In genomic region chr11:108498816-108499408, GRCh38 we compare ENCODE assay signal across 9 cellular contexts. TPM values are rescaled to one million over a fixed set of nuclear protein-coding genes. Genes with fewer than 3 reads are reported as not detected.
DNase-seq lines count a peak whose midpoint lies in the region; ATAC-seq and TF ChIP-seq lines count a peak whose summit lies in the region.
"Had no signal": no experiment of that assay in that cellular context is flagged by ENCODE, and none has a peak within 500 bp of the region (broad histone marks: within the 10 kb centered on the region; RNA-seq: fewer than 3 reads in every experiment).

No MANE protein-coding gene starts in this region.

- no peaks in the 10 kb centered on the region for H3K9me3 Mint-ChIP-seq in activated naive CD8-positive, alpha-beta T cell treated with anti-CD3 and anti-CD28 coated beads for 36 hours
- H3K9me3 Mint-ChIP-seq in stimulated activated memory B cell treated with anti-CD40 and anti-IgM and Interleukin-4, amounts not matched to agents 10 μg/mL and 1 μg/mL and 100 μg/mL, for 72 hours: no peaks in the 10 kb centered on the region

- H3K4me3 ChIP-seq in HFF-Myc (replicated peaks; ENCODE audit: low read depth, low read length) (peak overlapping the region; percentile 54), iPS-20b (ENCODE audit: low read length) (peak overlapping the region; percentile 68; the same call in 1 of the 2 replicates)

- TF ChIP-seq CTCF in HFF-Myc (IDR thresholded peaks at IDR 0.05; ENCODE audit: low read depth, low read length, missing control alignments): no peak

- no peaks in the 10 kb centered on the region for H3K36me3 ChIP-seq in iPS-20b (ENCODE audit: insufficient read depth, low read depth, low read length)

- H3K27ac Mint-ChIP-seq in activated naive CD8-positive, alpha-beta T cell treated with anti-CD3 and anti-CD28 coated beads for 36 hours: peak overlapping the region; percentile 96
- peak overlapping the region; percentile 88 for H3K27ac Mint-ChIP-seq in stimulated activated memory B cell treated with anti-CD40 and anti-IgM and Interleukin-4, amounts not matched to agents 10 μg/mL and 1 μg/mL and 100 μg/mL, for 72 hours

- peak overlapping the region; percentile 89 for H3K4me3 Mint-ChIP-seq in activated naive CD8-positive, alpha-beta T cell treated with anti-CD3 and anti-CD28 coated beads for 36 hours
- H3K4me3 Mint-ChIP-seq in stimulated activated memory B cell treated with anti-CD40 and anti-IgM and Interleukin-4, amounts not matched to agents 10 μg/mL and 1 μg/mL and 100 μg/mL, for 72 hours: peak overlapping the region; percentile 89

- peak overlapping the region; percentile 89; the same call in 1 of the 2 replicates for H3K9ac ChIP-seq in iPS-20b (ENCODE audit: low read depth, low read length)

- no peaks in the 10 kb centered on the region for H3K9me3 ChIP-seq in iPS-20b (ENCODE audit: insufficient read depth, low read depth, low read length)

- peaks cover 9% of the 10 kb centered on the region; the same call in 1 of the 2 replicates for H3K27me3 ChIP-seq in iPS-20b (ENCODE audit: insufficient read depth, low read length)

- no peak overlapping the region for H3K27ac ChIP-seq in iPS-20b (ENCODE audit: low read length)

- no peak for ATAC-seq in stimulated activated memory B cell treated with anti-CD40 and anti-IgM and Interleukin-4, amounts not matched to agents 10 μg/mL and 1 μg/mL and 100 μg/mL, for 72 hours
- ATAC-seq in HG03521 (IDR thresholded peaks at IDR 0.05; ENCODE audit: unreplicated experiment) (no peak), HG03139 (IDR thresholded peaks at IDR 0.05; ENCODE audit: unreplicated experiment) (no peak)

- peaks cover 23% of the 10 kb centered on the region for H3K4me1 Mint-ChIP-seq in activated naive CD8-positive, alpha-beta T cell treated with anti-CD3 and anti-CD28 coated beads for 36 hours
- H3K4me1 Mint-ChIP-seq in stimulated activated memory B cell treated with anti-CD40 and anti-IgM and Interleukin-4, amounts not matched to agents 10 μg/mL and 1 μg/mL and 100 μg/mL, for 72 hours: peaks cover 11% of the 10 kb centered on the region

- H3K27me3 Mint-ChIP-seq in activated naive CD8-positive, alpha-beta T cell treated with anti-CD3 and anti-CD28 coated beads for 36 hours: no peaks in the 10 kb centered on the region
- H3K27me3 Mint-ChIP-seq in stimulated activated memory B cell treated with anti-CD40 and anti-IgM and Interleukin-4, amounts not matched to agents 10 μg/mL and 1 μg/mL and 100 μg/mL, for 72 hours: no peaks in the 10 kb centered on the region

- DNase-seq in HFF-Myc (ENCODE audit: extremely low read depth, low read depth) (no peak), SHP77 treated with DMSO at 0.1 percent for 48 hours (lab: John Stamatoyannopoulos, UW) (no peak)
- no peak for DNase-seq in activated naive CD8-positive, alpha-beta T cell treated with anti-CD3 and anti-CD28 coated beads for 36 hours
- DNase-seq in stimulated activated naive CD4-positive, alpha-beta T cell (lab: John Stamatoyannopoulos, UW): no peak

- no peaks in the 10 kb centered on the region; the same call in 1 of the 2 replicates for H3K4me1 ChIP-seq in iPS-20b (ENCODE audit: insufficient read depth, low read length)

- H3K36me3 Mint-ChIP-seq in activated naive CD8-positive, alpha-beta T cell treated with anti-CD3 and anti-CD28 coated beads for 36 hours: peaks cover 18% of the 10 kb centered on the region
- H3K36me3 Mint-ChIP-seq in stimulated activated memory B cell treated with anti-CD40 and anti-IgM and Interleukin-4, amounts not matched to agents 10 μg/mL and 1 μg/mL and 100 μg/mL, for 72 hours: no peaks in the 10 kb centered on the region

RNA-seq across cellular contexts. Expression of gene POGLUT3, which starts 0.7 kb away (rescaled TPM):
- total RNA-seq in activated naive CD8-positive, alpha-beta T cell treated with anti-CD3 and anti-CD28 coated beads for 36 hours: 10 to 100 TPM; 13.5 to 16.4 TPM

RNA-seq across cellular contexts. Expression of gene C11orf65, which starts 31.6 kb away (rescaled TPM):
- 1 to 10 TPM; 1.4 to 1.9 TPM for total RNA-seq in activated naive CD8-positive, alpha-beta T cell treated with anti-CD3 and anti-CD28 coated beads for 36 hours
- total RNA-seq: HT1080 had no signal
